ENCODE assay signal across 15 cellular contexts in genomic region chr22:37105154-37105553, GRCh38. TPM values are rescaled to one million over a fixed set of nuclear protein-coding genes. Genes with fewer than 3 reads are reported as not detected.
A peak's percentile ranks its signal among the peaks of the same experiment; 100 is the strongest.
DNase-seq lines count a peak whose midpoint lies in the region; FAIRE-seq and TF ChIP-seq lines count a peak whose summit lies in the region.
"Had no signal": no experiment of that assay in that cellular context is flagged by ENCODE, and none has a peak within 500 bp of the region (broad histone marks: within the 10 kb centered on the region; RNA-seq: fewer than 3 reads in every experiment).

No MANE protein-coding gene starts in this region.

- FAIRE-seq in GM12891 (lab: Jason Lieb, UNC), result peak; percentile 40
- no peak for FAIRE-seq in HTR-8/SVneo (lab: Jason Lieb, UNC)
- FAIRE-seq in H54 (lab: Jason Lieb, UNC), result no peak
- no peak for FAIRE-seq in RCC 7860 (lab: Jason Lieb, UNC)

- TF ChIP-seq POLR2A in GM12891 (IDR thresholded peaks at IDR 0.05; ENCODE audit: low read depth, low read length), result no peak
- TF ChIP-seq POLR2A in H54 (IDR thresholded peaks at IDR 0.05; ENCODE audit: low read depth, low read length), result no peak

- DNase-seq in GM12891 (ENCODE audit: insufficient read length, low spot score), result no peak
- DNase-seq in HTR-8/SVneo (ENCODE audit: insufficient read length, low spot score), result peak; percentile 13
- peak; percentile 10 for DNase-seq in OCI-M1 (lab: John Stamatoyannopoulos, UW)
- DNase-seq in hepatic stellate cell (ENCODE audit: low spot score), result peak; percentile 21
- no peak for DNase-seq in AML-193 (lab: John Stamatoyannopoulos, UW)
- no peak for DNase-seq in H54 (ENCODE audit: insufficient read length, low spot score)
- DNase-seq in RCC 7860 (ENCODE audit: low spot score), result no peak
- DNase-seq: CD4-positive, alpha-beta T cell; COR-L47; GOT3; NCI-H1105 treated with DMSO at 0.1 percent for 48 hours; NCI-H2029 treated with DMSO at 0.1 percent for 48 hours; NCI-H2171 treated with DMSO at 0.1 percent for 48 hours; NCI-H526 had no signal

TF ChIP-seq in GM12891, 5 proteins besides CTCF, POLR2A, EP300 and RAD21:
- no peak for TF ChIP-seq POU2F2 (IDR thresholded peaks at IDR 0.05; ENCODE audit: low read depth, low read length)
- TF ChIP-seq PAX5 (IDR thresholded peaks at IDR 0.05; ENCODE audit: insufficient read depth, low read length, severe bottlenecking), result no peak
- TF ChIP-seq SPI1 (IDR thresholded peaks at IDR 0.05; ENCODE audit: low read depth, low read length), result peak; percentile 48; the same call in 1 of the 2 replicates

RNA-seq across cellular contexts. Expression of gene TMPRSS6, which starts 4.4 kb away (rescaled TPM):
- polyA plus RNA-seq in GM12891 (2012; ENCODE audit: low read depth, missing spikeins), result 2.1 TPM
- polyA plus RNA-seq: BJ had no signal

RNA-seq across cellular contexts. Expression of gene IL2RB, which starts 44.6 kb away (rescaled TPM):
- polyA plus RNA-seq in GM12891 (2012; ENCODE audit: low read depth, missing spikeins), result 44.7 TPM

RNA-seq across cellular contexts. Expression of gene KCTD17, which starts 53.6 kb away (rescaled TPM):
- 7.0 TPM for polyA plus RNA-seq in GM12891 (2012; ENCODE audit: low read depth, missing spikeins)

Comparison
In these comparisons a context has a peak if more than half of its experiments do, and no peak if none do; other contexts are left out.
1. DNase-seq: peak in HTR-8/SVneo (single experiment), OCI-M1 (single experiment) and hepatic stellate cell (single experiment); none in GM12891 (single experiment), AML-193 (0 of 2), H54 (single experiment) and RCC 7860 (single experiment).